Comparison of ENCODE assay signal across 9 cellular contexts in the genomic region with DNA sequence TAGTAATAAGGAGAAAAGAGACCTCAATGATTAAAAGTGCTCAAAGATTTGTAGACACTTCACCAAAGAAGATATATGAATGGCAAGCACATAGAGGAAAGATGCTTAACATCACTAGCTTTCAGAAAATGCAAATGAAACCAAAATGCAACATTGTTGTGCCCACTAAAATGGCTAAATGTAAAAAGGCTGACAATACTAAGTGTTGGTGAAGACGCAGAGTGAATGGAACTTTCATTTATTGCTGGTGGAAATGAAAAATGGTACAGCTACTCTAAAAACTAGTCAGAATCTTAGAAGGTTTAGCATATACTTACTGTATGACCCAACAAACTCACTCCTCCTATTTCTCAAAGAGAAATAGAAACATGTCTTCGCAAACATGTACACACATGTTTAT.
"Had no signal": no experiment of that assay in that cellular context is flagged by ENCODE, and none has a peak within 500 bp of the region (broad histone marks: within the 10 kb centered on the region; RNA-seq: fewer than 3 reads in every experiment).

No MANE protein-coding gene starts in this region.

- H3K4me3 ChIP-seq: GM23338 had no signal

- H2AFZ ChIP-seq: GM23338 had no signal

- H3K4me2 ChIP-seq: GM23338 had no signal

- H3K27ac ChIP-seq: HL-60 had no signal

- DNase-seq: H9, HCEC 1CT, HFFc6, KG1 had no signal

- FAIRE-seq: H1, H54, HTR-8/SVneo had no signal

- ATAC-seq: GM23338 had no signal
